ENCODE assay signal across 1 cellular context in the genomic region with DNA sequence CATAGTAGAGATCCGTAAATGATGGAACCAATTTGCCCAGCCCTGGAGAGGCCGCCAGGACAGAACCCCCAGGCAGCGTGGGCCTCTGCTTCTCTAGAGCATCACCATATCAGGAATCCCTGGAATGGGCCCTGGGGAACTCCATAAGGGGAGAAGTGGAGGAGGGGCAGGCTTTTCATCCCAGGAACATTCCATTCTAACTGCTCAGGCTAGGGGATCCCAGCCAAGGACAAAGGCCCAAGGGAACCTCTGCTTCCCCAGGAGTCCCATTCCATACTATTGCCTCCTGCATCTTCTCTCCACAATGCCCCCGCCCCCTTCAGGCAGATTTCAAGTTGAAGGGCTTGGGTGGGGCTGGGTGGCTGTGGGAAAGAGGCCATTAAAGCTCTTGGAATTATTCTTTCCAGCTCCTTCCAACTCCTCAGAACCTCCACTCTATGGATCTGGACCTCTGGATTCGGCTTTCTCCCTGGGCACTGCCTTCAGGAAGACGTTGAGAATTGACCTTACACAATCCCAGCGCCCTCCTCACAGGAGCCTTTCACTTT.
TF ChIP-seq lines count a peak whose summit lies in the region.

No MANE protein-coding gene starts in this region.

TF ChIP-seq in WTC11, 78 proteins besides CTCF, POLR2A, EP300 and RAD21 (continued from another document):
- TF ChIP-seq, protein P1, sequence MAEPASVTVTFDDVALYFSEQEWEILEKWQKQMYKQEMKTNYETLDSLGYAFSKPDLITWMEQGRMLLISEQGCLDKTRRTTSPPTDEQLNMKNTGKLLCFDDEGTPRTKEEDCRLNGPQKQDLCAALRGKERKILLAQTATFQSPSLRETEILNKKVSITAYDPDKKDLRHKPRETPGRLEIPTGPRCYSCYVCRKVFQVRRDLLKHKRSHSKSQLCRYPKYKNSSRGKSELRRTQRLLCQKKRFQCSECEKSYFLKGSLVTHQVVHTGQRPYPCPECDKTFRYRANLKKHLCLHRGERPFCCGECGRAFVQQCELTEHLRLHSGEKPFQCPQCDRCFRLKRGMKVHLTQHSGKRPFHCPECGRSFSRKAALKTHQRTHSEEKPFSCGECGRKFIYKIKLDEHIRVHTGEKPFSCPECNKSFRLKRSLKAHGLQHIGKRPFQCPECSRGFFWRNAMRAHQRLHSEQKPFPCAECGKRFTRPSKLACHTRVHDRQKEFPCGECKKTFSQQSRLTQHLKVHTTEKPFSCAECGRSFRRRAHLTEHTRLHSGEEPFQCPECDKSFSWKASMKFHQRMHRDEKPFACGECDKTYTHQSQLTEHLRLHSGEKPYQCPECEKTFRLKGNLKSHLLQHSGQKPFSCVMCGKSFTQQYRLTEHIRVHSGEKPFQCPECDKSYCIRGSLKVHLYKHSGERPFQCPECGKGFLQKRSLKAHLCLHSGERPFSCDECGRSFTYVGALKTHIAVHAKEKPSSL (CRISPR knock-in tag; conservative IDR thresholded peaks at IDR 0.05): no peak
- TF ChIP-seq, protein P2, sequence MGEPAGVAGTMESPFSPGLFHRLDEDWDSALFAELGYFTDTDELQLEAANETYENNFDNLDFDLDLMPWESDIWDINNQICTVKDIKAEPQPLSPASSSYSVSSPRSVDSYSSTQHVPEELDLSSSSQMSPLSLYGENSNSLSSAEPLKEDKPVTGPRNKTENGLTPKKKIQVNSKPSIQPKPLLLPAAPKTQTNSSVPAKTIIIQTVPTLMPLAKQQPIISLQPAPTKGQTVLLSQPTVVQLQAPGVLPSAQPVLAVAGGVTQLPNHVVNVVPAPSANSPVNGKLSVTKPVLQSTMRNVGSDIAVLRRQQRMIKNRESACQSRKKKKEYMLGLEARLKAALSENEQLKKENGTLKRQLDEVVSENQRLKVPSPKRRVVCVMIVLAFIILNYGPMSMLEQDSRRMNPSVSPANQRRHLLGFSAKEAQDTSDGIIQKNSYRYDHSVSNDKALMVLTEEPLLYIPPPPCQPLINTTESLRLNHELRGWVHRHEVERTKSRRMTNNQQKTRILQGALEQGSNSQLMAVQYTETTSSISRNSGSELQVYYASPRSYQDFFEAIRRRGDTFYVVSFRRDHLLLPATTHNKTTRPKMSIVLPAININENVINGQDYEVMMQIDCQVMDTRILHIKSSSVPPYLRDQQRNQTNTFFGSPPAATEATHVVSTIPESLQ (CRISPR knock-in tag; IDR thresholded peaks at IDR 0.05): no peak
- TF ChIP-seq NFYB (CRISPR knock-in tag; conservative IDR thresholded peaks at IDR 0.05; ENCODE audit: low read depth) (no peak), RORB (CRISPR knock-in tag; IDR thresholded peaks at IDR 0.05) (no peak), EMX1 (CRISPR knock-in tag; IDR thresholded peaks at IDR 0.05) (peak; percentile 39; the same call in 1 of the 2 replicates), NFE2L1 (CRISPR knock-in tag; IDR thresholded peaks at IDR 0.05) (no peak), MYBL2 (CRISPR knock-in tag; IDR thresholded peaks at IDR 0.05) (no peak), CREM (CRISPR knock-in tag; IDR thresholded peaks at IDR 0.05) (no peak), ATF1 (CRISPR knock-in tag; IDR thresholded peaks at IDR 0.05) (no peak), ZNF671 (CRISPR knock-in tag; IDR thresholded peaks at IDR 0.05) (no peak), NFATC4 (CRISPR knock-in tag; IDR thresholded peaks at IDR 0.05) (no peak), FOXJ3 (CRISPR knock-in tag; IDR thresholded peaks at IDR 0.05; ENCODE audit: borderline replicate concordance) (no peak), SMAD3 (CRISPR knock-in tag; IDR thresholded peaks at IDR 0.05; ENCODE audit: borderline replicate concordance) (no peak), RELA (CRISPR knock-in tag; IDR thresholded peaks at IDR 0.05; ENCODE audit: borderline replicate concordance) (no peak), TEAD4 (CRISPR knock-in tag; IDR thresholded peaks at IDR 0.05) (peak; percentile 76; the same call in 1 of the 2 replicates), NR1H2 (CRISPR knock-in tag; IDR thresholded peaks at IDR 0.05) (no peak), TCF7 (CRISPR knock-in tag; IDR thresholded peaks at IDR 0.05; ENCODE audit: low read depth) (no peak), ZNF121 (CRISPR knock-in tag; IDR thresholded peaks at IDR 0.05) (no peak), ZNF416 (CRISPR knock-in tag; IDR thresholded peaks at IDR 0.05) (no peak)
- TF ChIP-seq, protein P3, sequence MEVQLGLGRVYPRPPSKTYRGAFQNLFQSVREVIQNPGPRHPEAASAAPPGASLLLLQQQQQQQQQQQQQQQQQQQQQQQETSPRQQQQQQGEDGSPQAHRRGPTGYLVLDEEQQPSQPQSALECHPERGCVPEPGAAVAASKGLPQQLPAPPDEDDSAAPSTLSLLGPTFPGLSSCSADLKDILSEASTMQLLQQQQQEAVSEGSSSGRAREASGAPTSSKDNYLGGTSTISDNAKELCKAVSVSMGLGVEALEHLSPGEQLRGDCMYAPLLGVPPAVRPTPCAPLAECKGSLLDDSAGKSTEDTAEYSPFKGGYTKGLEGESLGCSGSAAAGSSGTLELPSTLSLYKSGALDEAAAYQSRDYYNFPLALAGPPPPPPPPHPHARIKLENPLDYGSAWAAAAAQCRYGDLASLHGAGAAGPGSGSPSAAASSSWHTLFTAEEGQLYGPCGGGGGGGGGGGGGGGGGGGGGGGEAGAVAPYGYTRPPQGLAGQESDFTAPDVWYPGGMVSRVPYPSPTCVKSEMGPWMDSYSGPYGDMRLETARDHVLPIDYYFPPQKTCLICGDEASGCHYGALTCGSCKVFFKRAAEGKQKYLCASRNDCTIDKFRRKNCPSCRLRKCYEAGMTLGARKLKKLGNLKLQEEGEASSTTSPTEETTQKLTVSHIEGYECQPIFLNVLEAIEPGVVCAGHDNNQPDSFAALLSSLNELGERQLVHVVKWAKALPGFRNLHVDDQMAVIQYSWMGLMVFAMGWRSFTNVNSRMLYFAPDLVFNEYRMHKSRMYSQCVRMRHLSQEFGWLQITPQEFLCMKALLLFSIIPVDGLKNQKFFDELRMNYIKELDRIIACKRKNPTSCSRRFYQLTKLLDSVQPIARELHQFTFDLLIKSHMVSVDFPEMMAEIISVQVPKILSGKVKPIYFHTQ (CRISPR knock-in tag; IDR thresholded peaks at IDR 0.05): 0 out of 2 replicates have a peak, but pooled peaks have one; percentile 26
- TF ChIP-seq, protein P4, sequence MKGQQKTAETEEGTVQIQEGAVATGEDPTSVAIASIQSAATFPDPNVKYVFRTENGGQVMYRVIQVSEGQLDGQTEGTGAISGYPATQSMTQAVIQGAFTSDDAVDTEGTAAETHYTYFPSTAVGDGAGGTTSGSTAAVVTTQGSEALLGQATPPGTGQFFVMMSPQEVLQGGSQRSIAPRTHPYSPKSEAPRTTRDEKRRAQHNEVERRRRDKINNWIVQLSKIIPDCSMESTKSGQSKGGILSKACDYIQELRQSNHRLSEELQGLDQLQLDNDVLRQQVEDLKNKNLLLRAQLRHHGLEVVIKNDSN (CRISPR knock-in tag; IDR thresholded peaks at IDR 0.05): no peak
- TF ChIP-seq, protein P5, sequence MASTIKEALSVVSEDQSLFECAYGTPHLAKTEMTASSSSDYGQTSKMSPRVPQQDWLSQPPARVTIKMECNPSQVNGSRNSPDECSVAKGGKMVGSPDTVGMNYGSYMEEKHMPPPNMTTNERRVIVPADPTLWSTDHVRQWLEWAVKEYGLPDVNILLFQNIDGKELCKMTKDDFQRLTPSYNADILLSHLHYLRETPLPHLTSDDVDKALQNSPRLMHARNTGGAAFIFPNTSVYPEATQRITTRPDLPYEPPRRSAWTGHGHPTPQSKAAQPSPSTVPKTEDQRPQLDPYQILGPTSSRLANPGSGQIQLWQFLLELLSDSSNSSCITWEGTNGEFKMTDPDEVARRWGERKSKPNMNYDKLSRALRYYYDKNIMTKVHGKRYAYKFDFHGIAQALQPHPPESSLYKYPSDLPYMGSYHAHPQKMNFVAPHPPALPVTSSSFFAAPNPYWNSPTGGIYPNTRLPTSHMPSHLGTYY (CRISPR knock-in tag; IDR thresholded peaks at IDR 0.05): peak; percentile 73
- TF ChIP-seq, protein P6, sequence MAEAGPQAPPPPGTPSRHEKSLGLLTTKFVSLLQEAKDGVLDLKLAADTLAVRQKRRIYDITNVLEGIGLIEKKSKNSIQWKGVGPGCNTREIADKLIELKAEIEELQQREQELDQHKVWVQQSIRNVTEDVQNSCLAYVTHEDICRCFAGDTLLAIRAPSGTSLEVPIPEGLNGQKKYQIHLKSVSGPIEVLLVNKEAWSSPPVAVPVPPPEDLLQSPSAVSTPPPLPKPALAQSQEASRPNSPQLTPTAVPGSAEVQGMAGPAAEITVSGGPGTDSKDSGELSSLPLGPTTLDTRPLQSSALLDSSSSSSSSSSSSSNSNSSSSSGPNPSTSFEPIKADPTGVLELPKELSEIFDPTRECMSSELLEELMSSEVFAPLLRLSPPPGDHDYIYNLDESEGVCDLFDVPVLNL (CRISPR knock-in tag; IDR thresholded peaks at IDR 0.05; ENCODE audit: borderline replicate concordance, low read depth): no peak
- TF ChIP-seq, protein P7, sequence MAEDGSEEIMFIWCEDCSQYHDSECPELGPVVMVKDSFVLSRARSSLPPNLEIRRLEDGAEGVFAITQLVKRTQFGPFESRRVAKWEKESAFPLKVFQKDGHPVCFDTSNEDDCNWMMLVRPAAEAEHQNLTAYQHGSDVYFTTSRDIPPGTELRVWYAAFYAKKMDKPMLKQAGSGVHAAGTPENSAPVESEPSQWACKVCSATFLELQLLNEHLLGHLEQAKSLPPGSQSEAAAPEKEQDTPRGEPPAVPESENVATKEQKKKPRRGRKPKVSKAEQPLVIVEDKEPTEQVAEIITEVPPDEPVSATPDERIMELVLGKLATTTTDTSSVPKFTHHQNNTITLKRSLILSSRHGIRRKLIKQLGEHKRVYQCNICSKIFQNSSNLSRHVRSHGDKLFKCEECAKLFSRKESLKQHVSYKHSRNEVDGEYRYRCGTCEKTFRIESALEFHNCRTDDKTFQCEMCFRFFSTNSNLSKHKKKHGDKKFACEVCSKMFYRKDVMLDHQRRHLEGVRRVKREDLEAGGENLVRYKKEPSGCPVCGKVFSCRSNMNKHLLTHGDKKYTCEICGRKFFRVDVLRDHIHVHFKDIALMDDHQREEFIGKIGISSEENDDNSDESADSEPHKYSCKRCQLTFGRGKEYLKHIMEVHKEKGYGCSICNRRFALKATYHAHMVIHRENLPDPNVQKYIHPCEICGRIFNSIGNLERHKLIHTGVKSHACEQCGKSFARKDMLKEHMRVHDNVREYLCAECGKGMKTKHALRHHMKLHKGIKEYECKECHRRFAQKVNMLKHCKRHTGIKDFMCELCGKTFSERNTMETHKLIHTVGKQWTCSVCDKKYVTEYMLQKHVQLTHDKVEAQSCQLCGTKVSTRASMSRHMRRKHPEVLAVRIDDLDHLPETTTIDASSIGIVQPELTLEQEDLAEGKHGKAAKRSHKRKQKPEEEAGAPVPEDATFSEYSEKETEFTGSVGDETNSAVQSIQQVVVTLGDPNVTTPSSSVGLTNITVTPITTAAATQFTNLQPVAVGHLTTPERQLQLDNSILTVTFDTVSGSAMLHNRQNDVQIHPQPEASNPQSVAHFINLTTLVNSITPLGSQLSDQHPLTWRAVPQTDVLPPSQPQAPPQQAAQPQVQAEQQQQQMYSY (CRISPR knock-in tag; IDR thresholded peaks at IDR 0.05): no peak
- TF ChIP-seq, protein P8, sequence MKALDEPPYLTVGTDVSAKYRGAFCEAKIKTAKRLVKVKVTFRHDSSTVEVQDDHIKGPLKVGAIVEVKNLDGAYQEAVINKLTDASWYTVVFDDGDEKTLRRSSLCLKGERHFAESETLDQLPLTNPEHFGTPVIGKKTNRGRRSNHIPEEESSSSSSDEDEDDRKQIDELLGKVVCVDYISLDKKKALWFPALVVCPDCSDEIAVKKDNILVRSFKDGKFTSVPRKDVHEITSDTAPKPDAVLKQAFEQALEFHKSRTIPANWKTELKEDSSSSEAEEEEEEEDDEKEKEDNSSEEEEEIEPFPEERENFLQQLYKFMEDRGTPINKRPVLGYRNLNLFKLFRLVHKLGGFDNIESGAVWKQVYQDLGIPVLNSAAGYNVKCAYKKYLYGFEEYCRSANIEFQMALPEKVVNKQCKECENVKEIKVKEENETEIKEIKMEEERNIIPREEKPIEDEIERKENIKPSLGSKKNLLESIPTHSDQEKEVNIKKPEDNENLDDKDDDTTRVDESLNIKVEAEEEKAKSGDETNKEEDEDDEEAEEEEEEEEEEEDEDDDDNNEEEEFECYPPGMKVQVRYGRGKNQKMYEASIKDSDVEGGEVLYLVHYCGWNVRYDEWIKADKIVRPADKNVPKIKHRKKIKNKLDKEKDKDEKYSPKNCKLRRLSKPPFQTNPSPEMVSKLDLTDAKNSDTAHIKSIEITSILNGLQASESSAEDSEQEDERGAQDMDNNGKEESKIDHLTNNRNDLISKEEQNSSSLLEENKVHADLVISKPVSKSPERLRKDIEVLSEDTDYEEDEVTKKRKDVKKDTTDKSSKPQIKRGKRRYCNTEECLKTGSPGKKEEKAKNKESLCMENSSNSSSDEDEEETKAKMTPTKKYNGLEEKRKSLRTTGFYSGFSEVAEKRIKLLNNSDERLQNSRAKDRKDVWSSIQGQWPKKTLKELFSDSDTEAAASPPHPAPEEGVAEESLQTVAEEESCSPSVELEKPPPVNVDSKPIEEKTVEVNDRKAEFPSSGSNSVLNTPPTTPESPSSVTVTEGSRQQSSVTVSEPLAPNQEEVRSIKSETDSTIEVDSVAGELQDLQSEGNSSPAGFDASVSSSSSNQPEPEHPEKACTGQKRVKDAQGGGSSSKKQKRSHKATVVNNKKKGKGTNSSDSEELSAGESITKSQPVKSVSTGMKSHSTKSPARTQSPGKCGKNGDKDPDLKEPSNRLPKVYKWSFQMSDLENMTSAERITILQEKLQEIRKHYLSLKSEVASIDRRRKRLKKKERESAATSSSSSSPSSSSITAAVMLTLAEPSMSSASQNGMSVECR (CRISPR knock-in tag; IDR thresholded peaks at IDR 0.05; ENCODE audit: borderline replicate concordance): no peak
